9 cellular contexts compared by ENCODE assay signal in genomic region chr22:36352775-36353507, GRCh38. TPM values are rescaled to one million over a fixed set of nuclear protein-coding genes. Genes with fewer than 3 reads are reported as not detected.
DNase-seq lines count a peak whose midpoint lies in the region; ATAC-seq and TF ChIP-seq lines count a peak whose summit lies in the region.
"Had no signal": no experiment of that assay in that cellular context is flagged by ENCODE, and none has a peak within 500 bp of the region (broad histone marks: within the 10 kb centered on the region; RNA-seq: fewer than 3 reads in every experiment).

No MANE protein-coding gene starts in this region.

- no peaks in the 10 kb centered on the region for H3K9me3 ChIP-seq in lower lobe of right lung

- peak overlapping the region; percentile 83 for H3K27ac ChIP-seq in lower lobe of right lung
- H3K27ac ChIP-seq in temporal lobe (ENCODE audit: low read depth, low read length), result peak overlapping the region; percentile 23

- TF ChIP-seq CTCF in astrocyte of the spinal cord (IDR thresholded peaks at IDR 0.05; ENCODE audit: low read depth, low read length) (no peak), lower lobe of right lung (IDR thresholded peaks at IDR 0.05) (no peak)

- peaks cover 98% of the 10 kb centered on the region for H3K4me1 ChIP-seq in lower lobe of right lung

- H3K27ac Mint-ChIP-seq in T-helper 1 cell treated with Interleukin-12 subunit alpha and Interleukin-12 subunit beta and Interleukin-4 antibody, amounts not matched to agents 30 μg/mL and 1 μg/mL, for 36 hours, result peak overlapping the region; percentile 64

- H3K4me1 Mint-ChIP-seq in T-helper 1 cell treated with Interleukin-12 subunit alpha and Interleukin-12 subunit beta and Interleukin-4 antibody, amounts not matched to agents 30 μg/mL and 1 μg/mL, for 36 hours (ENCODE audit: low read depth), result peaks cover 63% of the 10 kb centered on the region

- H3K4me3 Mint-ChIP-seq in T-helper 1 cell treated with Interleukin-12 subunit alpha and Interleukin-12 subunit beta and Interleukin-4 antibody, amounts not matched to agents 30 μg/mL and 1 μg/mL, for 36 hours, result no peak overlapping the region

- H3K36me3 Mint-ChIP-seq in T-helper 1 cell treated with Interleukin-12 subunit alpha and Interleukin-12 subunit beta and Interleukin-4 antibody, amounts not matched to agents 30 μg/mL and 1 μg/mL, for 36 hours (ENCODE audit: low read depth), result peaks cover 30% of the 10 kb centered on the region

- H3K27me3 Mint-ChIP-seq in T-helper 1 cell treated with Interleukin-12 subunit alpha and Interleukin-12 subunit beta and Interleukin-4 antibody, amounts not matched to agents 30 μg/mL and 1 μg/mL, for 36 hours (ENCODE audit: low read depth), result no peaks in the 10 kb centered on the region

- no peaks in the 10 kb centered on the region for H3K27me3 ChIP-seq in lower lobe of right lung (ENCODE audit: low read depth)

- in situ Hi-C loops in astrocyte of the spinal cord (cut with HindIII; ENCODE audit: low sequenced_read_pairs), result no loop called here

- intact Hi-C loops in lower lobe of right lung (cut with DNase I), result no loop called here

- no peak for DNase-seq in T-helper 1 cell
- DNase-seq in astrocyte of the spinal cord (ENCODE audit: low read depth, low spot score), result peak; percentile 93
- peak; percentile 55 for DNase-seq in lower lobe of right lung
- no peak for DNase-seq in NCI-H128 (lab: John Stamatoyannopoulos, UW; ENCODE audit: unreplicated experiment)
- DNase-seq in stimulated activated CD4-positive, alpha-beta T cell treated with anti-CD3 and anti-CD28 coated beads, Interleukin-12 subunit alpha, Interleukin-12 subunit beta, amount 100 ng/mL, for 4 hours, result no peak
- DNase-seq: NCI-H2029 had no signal

- peaks cover 11% of the 10 kb centered on the region for H3K36me3 ChIP-seq in lower lobe of right lung

- H3K4me3 ChIP-seq in astrocyte of the spinal cord (ENCODE audit: low read depth, low read length) (no peak overlapping the region), lower lobe of right lung (no peak overlapping the region)

- H3K9me3 Mint-ChIP-seq in T-helper 1 cell treated with Interleukin-12 subunit alpha and Interleukin-12 subunit beta and Interleukin-4 antibody, amounts not matched to agents 30 μg/mL and 1 μg/mL, for 36 hours, result no peaks in the 10 kb centered on the region

- ATAC-seq in lower lobe of right lung (peak; percentile 14 to 38), GM19452 (IDR thresholded peaks at IDR 0.05; ENCODE audit: unreplicated experiment) (no peak)

RNA-seq across cellular contexts. Expression of gene MYH9, which starts 34.8 kb away (rescaled TPM):
- total RNA-seq in lower lobe of right lung (659 TPM), temporal lobe (31.0 TPM)

Comparison
In these comparisons a context has a peak if more than half of its experiments do, and no peak if none do; other contexts are left out.
1. DNase-seq: peak in astrocyte of the spinal cord (single experiment) and lower lobe of right lung (single experiment); none in T-helper 1 cell (0 of 5), NCI-H128 (single experiment) and stimulated activated CD4-positive, alpha-beta T cell treated with anti-CD3 and anti-CD28 coated beads, Interleukin-12 subunit alpha, Interleukin-12 subunit beta, amount 100 ng/mL, for 4 hours (single experiment).
2. RNA of gene MYH9, which starts 34.8 kb away (total RNA-seq): 659 TPM in lower lobe of right lung (single experiment); 31.0 TPM in temporal lobe (single experiment); every median in the first group is over 10 times any median in the second.